Comparison of ENCODE assay signal across 2 cellular contexts in genomic region chr2:24048662-24049484, GRCh38.
TF ChIP-seq lines count a peak whose summit lies in the region.

No MANE protein-coding gene starts in this region.

TF ChIP-seq in HEK293, 187 proteins besides CTCF, POLR2A, EP300 and RAD21 (continues in another document):
- TF ChIP-seq ZNF140 (tag by site-specific recombination; IDR thresholded peaks at IDR 0.05) (no peak), ZNF777 (tag by site-specific recombination; IDR thresholded peaks at IDR 0.05; ENCODE audit: borderline replicate concordance) (no peak), ZNF664 (tag by site-specific recombination; IDR thresholded peaks at IDR 0.05) (peak; percentile 59; the same call in 1 of the 2 replicates), YY1 (tag by site-specific recombination; IDR thresholded peaks at IDR 0.05) (no peak), ZNF658 (tag by site-specific recombination; IDR thresholded peaks at IDR 0.05) (no peak), ZNF501 (tag by site-specific recombination; IDR thresholded peaks at IDR 0.05) (no peak), ZNF707 (tag by site-specific recombination; IDR thresholded peaks at IDR 0.05) (no peak), ZNF560 (tag by site-specific recombination; IDR thresholded peaks at IDR 0.05; ENCODE audit: borderline replicate concordance) (no peak), KLF9 (tag by site-specific recombination; IDR thresholded peaks at IDR 0.05; ENCODE audit: low read depth) (no peak), ZNF837 (tag by site-specific recombination; IDR thresholded peaks at IDR 0.05) (no peak), PRDM1 (tag by site-specific recombination; IDR thresholded peaks at IDR 0.05) (no peak), ZNF248 (tag by site-specific recombination; IDR thresholded peaks at IDR 0.05) (no peak), GLIS1 (tag by site-specific recombination; IDR thresholded peaks at IDR 0.05) (no peak), RBAK (tag by site-specific recombination; IDR thresholded peaks at IDR 0.05) (no peak), ZFP69B (tag by site-specific recombination; IDR thresholded peaks at IDR 0.05) (no peak), PATZ1 (tag by site-specific recombination; IDR thresholded peaks at IDR 0.05) (peak; percentile 49; the same call in 1 of the 2 replicates), ZBTB8A (tag by site-specific recombination; IDR thresholded peaks at IDR 0.05) (no peak), ZBTB6 (tag by site-specific recombination; IDR thresholded peaks at IDR 0.05) (no peak; the same call in 1 of the 2 replicates), FEZF1 (tag by site-specific recombination; IDR thresholded peaks at IDR 0.05) (no peak), ZNF426 (tag by site-specific recombination; IDR thresholded peaks at IDR 0.05) (no peak)
- TF ChIP-seq, protein P1, sequence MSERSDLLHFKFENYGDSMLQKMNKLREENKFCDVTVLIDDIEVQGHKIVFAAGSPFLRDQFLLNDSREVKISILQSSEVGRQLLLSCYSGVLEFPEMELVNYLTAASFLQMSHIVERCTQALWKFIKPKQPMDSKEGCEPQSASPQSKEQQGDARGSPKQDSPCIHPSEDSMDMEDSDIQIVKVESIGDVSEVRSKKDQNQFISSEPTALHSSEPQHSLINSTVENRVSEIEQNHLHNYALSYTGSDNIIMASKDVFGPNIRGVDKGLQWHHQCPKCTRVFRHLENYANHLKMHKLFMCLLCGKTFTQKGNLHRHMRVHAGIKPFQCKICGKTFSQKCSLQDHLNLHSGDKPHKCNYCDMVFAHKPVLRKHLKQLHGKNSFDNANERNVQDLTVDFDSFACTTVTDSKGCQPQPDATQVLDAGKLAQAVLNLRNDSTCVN (tag by site-specific recombination; optimal IDR thresholded peaks at IDR 0.05) = no peak
- TF ChIP-seq, protein P2, sequence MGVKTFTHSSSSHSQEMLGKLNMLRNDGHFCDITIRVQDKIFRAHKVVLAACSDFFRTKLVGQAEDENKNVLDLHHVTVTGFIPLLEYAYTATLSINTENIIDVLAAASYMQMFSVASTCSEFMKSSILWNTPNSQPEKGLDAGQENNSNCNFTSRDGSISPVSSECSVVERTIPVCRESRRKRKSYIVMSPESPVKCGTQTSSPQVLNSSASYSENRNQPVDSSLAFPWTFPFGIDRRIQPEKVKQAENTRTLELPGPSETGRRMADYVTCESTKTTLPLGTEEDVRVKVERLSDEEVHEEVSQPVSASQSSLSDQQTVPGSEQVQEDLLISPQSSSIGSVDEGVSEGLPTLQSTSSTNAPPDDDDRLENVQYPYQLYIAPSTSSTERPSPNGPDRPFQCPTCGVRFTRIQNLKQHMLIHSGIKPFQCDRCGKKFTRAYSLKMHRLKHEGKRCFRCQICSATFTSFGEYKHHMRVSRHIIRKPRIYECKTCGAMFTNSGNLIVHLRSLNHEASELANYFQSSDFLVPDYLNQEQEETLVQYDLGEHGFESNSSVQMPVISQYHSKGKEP (tag by site-specific recombination; IDR thresholded peaks at IDR 0.05) = no peak
- TF ChIP-seq, protein P3, sequence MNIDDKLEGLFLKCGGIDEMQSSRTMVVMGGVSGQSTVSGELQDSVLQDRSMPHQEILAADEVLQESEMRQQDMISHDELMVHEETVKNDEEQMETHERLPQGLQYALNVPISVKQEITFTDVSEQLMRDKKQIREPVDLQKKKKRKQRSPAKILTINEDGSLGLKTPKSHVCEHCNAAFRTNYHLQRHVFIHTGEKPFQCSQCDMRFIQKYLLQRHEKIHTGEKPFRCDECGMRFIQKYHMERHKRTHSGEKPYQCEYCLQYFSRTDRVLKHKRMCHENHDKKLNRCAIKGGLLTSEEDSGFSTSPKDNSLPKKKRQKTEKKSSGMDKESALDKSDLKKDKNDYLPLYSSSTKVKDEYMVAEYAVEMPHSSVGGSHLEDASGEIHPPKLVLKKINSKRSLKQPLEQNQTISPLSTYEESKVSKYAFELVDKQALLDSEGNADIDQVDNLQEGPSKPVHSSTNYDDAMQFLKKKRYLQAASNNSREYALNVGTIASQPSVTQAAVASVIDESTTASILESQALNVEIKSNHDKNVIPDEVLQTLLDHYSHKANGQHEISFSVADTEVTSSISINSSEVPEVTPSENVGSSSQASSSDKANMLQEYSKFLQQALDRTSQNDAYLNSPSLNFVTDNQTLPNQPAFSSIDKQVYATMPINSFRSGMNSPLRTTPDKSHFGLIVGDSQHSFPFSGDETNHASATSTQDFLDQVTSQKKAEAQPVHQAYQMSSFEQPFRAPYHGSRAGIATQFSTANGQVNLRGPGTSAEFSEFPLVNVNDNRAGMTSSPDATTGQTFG (tag by site-specific recombination; IDR thresholded peaks at IDR 0.05; ENCODE audit: borderline replicate concordance) = no peak

TF ChIP-seq in HEK293T, 16 proteins besides CTCF, POLR2A, EP300 and RAD21 (continued from another document):
- TF ChIP-seq FOXA1 (IDR thresholded peaks at IDR 0.05) = no peak
- TF ChIP-seq FOXK2 (IDR thresholded peaks at IDR 0.05) = no peak
- no peak; the same call in 1 of the 2 replicates for TF ChIP-seq L3MBTL2 (conservative IDR thresholded peaks at IDR 0.05)
- TF ChIP-seq LEF1 (IDR thresholded peaks at IDR 0.05; ENCODE audit: borderline replicate concordance) = no peak
- no peak for TF ChIP-seq TARDBP (IDR thresholded peaks at IDR 0.05)
- no peak for TF ChIP-seq SUZ12 (IDR thresholded peaks at IDR 0.05)
- no peak for TF ChIP-seq ZNF384 (IDR thresholded peaks at IDR 0.05)
- TF ChIP-seq CTBP1 (IDR thresholded peaks at IDR 0.05; ENCODE audit: borderline replicate concordance) = no peak
- no peak for TF ChIP-seq ELF4 (IDR thresholded peaks at IDR 0.05)
- no peak for TF ChIP-seq SP1 (IDR thresholded peaks at IDR 0.05)
- no peak for TF ChIP-seq HDGF (IDR thresholded peaks at IDR 0.05; ENCODE audit: borderline replicate concordance)
- TF ChIP-seq NFRKB (IDR thresholded peaks at IDR 0.05) = no peak
- no peak for TF ChIP-seq PKNOX1 (IDR thresholded peaks at IDR 0.05)
- no peak for TF ChIP-seq BHLHE40 (IDR thresholded peaks at IDR 0.05; ENCODE audit: borderline replicate concordance)
